ENCODE assay signal across 9 cellular contexts in genomic region chr11:109970516-109971183, GRCh38.
DNase-seq lines count a peak whose midpoint lies in the region; ATAC-seq, FAIRE-seq and TF ChIP-seq lines count a peak whose summit lies in the region.
"Had no signal": no experiment of that assay in that cellular context is flagged by ENCODE, and none has a peak within 500 bp of the region (broad histone marks: within the 10 kb centered on the region; RNA-seq: fewer than 3 reads in every experiment).

No MANE protein-coding gene starts in this region.

- no peaks in the 10 kb centered on the region for H3K4me1 ChIP-seq in trophoblast cell (ENCODE audit: control insufficient read depth in 1 of 2, insufficient read depth in 2 of 2, low read length in 2 of 2)

- H3K36me3 ChIP-seq in trophoblast cell (ENCODE audit: control insufficient read depth in 1 of 2, insufficient read depth in 2 of 2, low read length in 2 of 2): no peaks in the 10 kb centered on the region

- H3K36me3 Mint-ChIP-seq in glutamatergic neuron (ENCODE audit: unreplicated experiment): no peaks in the 10 kb centered on the region

- no peak overlapping the region for H3K27ac ChIP-seq in trophoblast cell (ENCODE audit: low read depth, low read length)

- no peak for FAIRE-seq in D721Med (lab: Jason Lieb, UNC)

- H3K9me3 ChIP-seq in trophoblast cell (ENCODE audit: insufficient read depth, low read depth, low read length): no peaks in the 10 kb centered on the region

- H3K27ac Mint-ChIP-seq in glutamatergic neuron (ENCODE audit: unreplicated experiment): peak overlapping the region; percentile 81

- no peak overlapping the region for H2BK12ac ChIP-seq in trophoblast cell (ENCODE audit: low read length)

- no peaks in the 10 kb centered on the region for H3K27me3 ChIP-seq in trophoblast cell (ENCODE audit: insufficient read depth, low read length)

- no peaks in the 10 kb centered on the region for H3K79me2 ChIP-seq in trophoblast cell (ENCODE audit: control insufficient read depth, insufficient read depth, low read length, poor library complexity)

- TF ChIP-seq CTCF in glutamatergic neuron (IDR thresholded peaks at IDR 0.05; ENCODE audit: partially characterized antibody, unreplicated experiment) (no peak), D721Med (IDR thresholded peaks at IDR 0.05; ENCODE audit: insufficient read depth, missing control alignments) (no peak)

- no peaks in the 10 kb centered on the region for H3K79me1 ChIP-seq in trophoblast cell (ENCODE audit: low read length)

- peak; percentile 48 for ATAC-seq in GM18519 (IDR thresholded peaks at IDR 0.05; ENCODE audit: low FRiP score, unreplicated experiment)
- peak; percentile 63 for ATAC-seq in GM21526 (IDR thresholded peaks at IDR 0.05; ENCODE audit: low FRiP score, unreplicated experiment)
- peak; percentile 70 for ATAC-seq in HG03432 (IDR thresholded peaks at IDR 0.05; ENCODE audit: unreplicated experiment)

- H2BK120ac ChIP-seq in trophoblast cell (ENCODE audit: insufficient read depth, low read length, poor library complexity): no peak overlapping the region

- WGBS in trophoblast cell (ENCODE audit: extremely low coverage, insufficient coverage, insufficient read length): no CpG with 5 or more reads among the region's 9 CpGs

- no peak overlapping the region for H3K4me2 ChIP-seq in trophoblast cell (ENCODE audit: low read length)

- no peak overlapping the region for H3K4ac ChIP-seq in trophoblast cell (ENCODE audit: low read depth, low read length)

- no peak overlapping the region for H2AK5ac ChIP-seq in trophoblast cell (ENCODE audit: low read length)

- H3K18ac ChIP-seq in trophoblast cell (ENCODE audit: low read length): no peak overlapping the region

- H4K91ac ChIP-seq in trophoblast cell (ENCODE audit: low read depth, low read length): no peak overlapping the region

- no peak overlapping the region for H4K12ac ChIP-seq in trophoblast cell (ENCODE audit: low read depth, low read length)

- peaks cover 6% of the 10 kb centered on the region for H3K27me3 Mint-ChIP-seq in glutamatergic neuron (ENCODE audit: unreplicated experiment)

- no peak overlapping the region for H3K14ac ChIP-seq in trophoblast cell (ENCODE audit: low read length)

- H4K8ac ChIP-seq in trophoblast cell (ENCODE audit: low read depth, low read length): no peak overlapping the region

- peak overlapping the region; percentile 41 for H3K4me3 Mint-ChIP-seq in glutamatergic neuron (ENCODE audit: unreplicated experiment)

- peaks cover 7% of the 10 kb centered on the region for H3K9me3 Mint-ChIP-seq in glutamatergic neuron (ENCODE audit: unreplicated experiment)

- no peak overlapping the region for H3K9ac ChIP-seq in trophoblast cell (ENCODE audit: low read length)

- no peak overlapping the region for H3K4me3 ChIP-seq in trophoblast cell (ENCODE audit: low read depth, low read length)

- no peak overlapping the region for H3K23ac ChIP-seq in trophoblast cell (ENCODE audit: low read length)

- DNase-seq in glutamatergic neuron (no peak), NCI-H446 (lab: John Stamatoyannopoulos, UW) (no peak), trophoblast cell (no peak), D721Med (ENCODE audit: insufficient read length, low spot score) (no peak), EL (no peak)
- DNase-seq: NCI-H345 had no signal

- H2BK5ac ChIP-seq in trophoblast cell (ENCODE audit: low read depth, low read length, poor library complexity): no peak overlapping the region

- peaks cover 47% of the 10 kb centered on the region for H3K4me1 Mint-ChIP-seq in glutamatergic neuron (ENCODE audit: low read depth, unreplicated experiment)

- H2AFZ ChIP-seq in trophoblast cell (ENCODE audit: insufficient read depth, low read length, poor library complexity): no peak overlapping the region
